Comparison of ENCODE assay signal across 17 cellular contexts in the genomic region with DNA sequence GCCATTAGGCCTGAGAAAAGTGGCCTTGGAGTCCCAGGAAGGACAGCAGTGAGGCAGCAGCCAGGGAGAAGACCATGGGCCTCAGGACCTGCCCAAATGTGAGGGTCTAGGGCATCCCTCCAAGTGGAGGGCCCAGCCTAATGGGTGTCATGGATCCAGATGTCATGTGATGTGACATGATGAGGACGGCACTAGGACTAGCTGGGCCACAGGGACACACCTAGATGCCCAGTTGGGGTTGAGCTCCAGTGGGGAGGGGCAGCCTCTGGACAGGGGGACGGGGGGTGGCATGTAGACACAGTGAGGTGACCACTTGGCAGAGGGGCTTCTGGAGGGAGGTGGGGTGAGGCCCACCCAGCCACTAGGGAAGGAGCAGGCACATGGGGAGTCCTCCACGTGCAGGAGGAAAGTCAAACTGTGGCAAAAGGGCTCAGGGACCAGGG. TPM values are rescaled to one million over a fixed set of nuclear protein-coding genes. Genes with fewer than 3 reads are reported as not detected.
DNase-seq lines count a peak whose midpoint lies in the region; ATAC-seq and TF ChIP-seq lines count a peak whose summit lies in the region.
"Had no signal": no experiment of that assay in that cellular context is flagged by ENCODE, and none has a peak within 500 bp of the region (broad histone marks: within the 10 kb centered on the region; RNA-seq: fewer than 3 reads in every experiment).

No MANE protein-coding gene starts in this region.

- peaks cover 5% of the 10 kb centered on the region for H3K36me3 ChIP-seq in suprapubic skin
- H3K36me3 ChIP-seq: colonic mucosa had no signal

- WGBS in suprapubic skin: 56% methylated on average over 3 of the region's 3 CpGs

- H3K4me1 Mint-ChIP-seq in activated naive CD8-positive, alpha-beta T cell (ENCODE audit: low read depth): peaks cover 24% of the 10 kb centered on the region
- H3K4me1 Mint-ChIP-seq in activated naive CD8-positive, alpha-beta T cell treated with anti-CD3 and anti-CD28 coated beads, Interleukin-2, amount 50 U/mL, for 24 hours: peaks cover 26% of the 10 kb centered on the region
- H3K4me1 Mint-ChIP-seq in WTC11: peaks cover 24% of the 10 kb centered on the region
- peaks cover 8% of the 10 kb centered on the region for H3K4me1 Mint-ChIP-seq in glutamatergic neuron (ENCODE audit: low read depth, unreplicated experiment)

- CTCF ChIA-PET in WTC11 (lab: Charles Lee): interaction anchor here (0.7 to 5.7 kb wide), 6 partner anchors 14 to 1215 kb away, joined by 3 to 31 read pairs (median 4); no protein-coding TSS in a partner anchor

- DNase-seq in activated naive CD8-positive, alpha-beta T cell treated with anti-CD3 and anti-CD28 coated beads, Interleukin-2, amount 50 U/mL, for 24 hours: no peak
- no peak for DNase-seq in WTC11 (ENCODE audit: low spot score)
- peak; percentile 59 for DNase-seq in mesenteric fat pad (ENCODE audit: low spot score)
- DNase-seq in suprapubic skin (ENCODE audit: low spot score in 2 of 2): peak; percentile 51 to 65
- no peak for DNase-seq in NCI-H69 (lab: John Stamatoyannopoulos, UW)
- no peak for DNase-seq in glutamatergic neuron
- DNase-seq in coronary artery (ENCODE audit: low spot score): no peak
- DNase-seq: activated CD4-positive, alpha-beta T cell treated with anti-CD3 and anti-CD28 coated beads, Interleukin-2, amount 50 U/mL, for 4 hours; colonic mucosa; mammary epithelial cell; NCI-H187; NCI-H446 treated with DMSO at 0.1 percent for 48 hours; right cardiac atrium; testis had no signal

- H3K27me3 ChIP-seq in suprapubic skin: peaks cover 62% of the 10 kb centered on the region
- H3K27me3 ChIP-seq: testis had no signal

- peak overlapping the region; percentile 54 for H3K4me3 Mint-ChIP-seq in activated naive CD8-positive, alpha-beta T cell
- H3K4me3 Mint-ChIP-seq in activated naive CD8-positive, alpha-beta T cell treated with anti-CD3 and anti-CD28 coated beads, Interleukin-2, amount 50 U/mL, for 24 hours: no peak overlapping the region
- H3K4me3 Mint-ChIP-seq in WTC11 (peak overlapping the region; percentile 66), glutamatergic neuron (ENCODE audit: unreplicated experiment) (no peak overlapping the region)

- H3K9me3 ChIP-seq in suprapubic skin: no peaks in the 10 kb centered on the region
- H3K9me3 ChIP-seq: colonic mucosa, gastroesophageal sphincter, testis had no signal

- no peaks in the 10 kb centered on the region for H3K36me3 Mint-ChIP-seq in activated naive CD8-positive, alpha-beta T cell
- no peaks in the 10 kb centered on the region for H3K36me3 Mint-ChIP-seq in activated naive CD8-positive, alpha-beta T cell treated with anti-CD3 and anti-CD28 coated beads, Interleukin-2, amount 50 U/mL, for 24 hours (ENCODE audit: low read depth)
- H3K36me3 Mint-ChIP-seq in WTC11 (peaks cover 6% of the 10 kb centered on the region), glutamatergic neuron (ENCODE audit: unreplicated experiment) (no peaks in the 10 kb centered on the region)

- H3K4me3 ChIP-seq in suprapubic skin: no peak overlapping the region
- H3K4me3 ChIP-seq in coronary artery: no peak overlapping the region
- H3K4me3 ChIP-seq: colonic mucosa, testis had no signal

- no peak for TF ChIP-seq POLR2A in suprapubic skin (IDR thresholded peaks at IDR 0.05)

- H3K4me1 ChIP-seq in suprapubic skin: peaks cover 50% of the 10 kb centered on the region

- H3K27ac ChIP-seq in suprapubic skin (no peak overlapping the region), coronary artery (no peak overlapping the region)
- H3K27ac ChIP-seq: colonic mucosa, epithelial cell of prostate, gastroesophageal sphincter, testis had no signal

- H3K27me3 Mint-ChIP-seq in activated naive CD8-positive, alpha-beta T cell: peaks cover 27% of the 10 kb centered on the region
- peaks cover 62% of the 10 kb centered on the region for H3K27me3 Mint-ChIP-seq in activated naive CD8-positive, alpha-beta T cell treated with anti-CD3 and anti-CD28 coated beads, Interleukin-2, amount 50 U/mL, for 24 hours
- H3K27me3 Mint-ChIP-seq in WTC11 (ENCODE audit: low read depth) (peaks cover 71% of the 10 kb centered on the region), glutamatergic neuron (ENCODE audit: unreplicated experiment) (peaks cover 22% of the 10 kb centered on the region)

- POLR2A ChIA-PET in WTC11 (lab: Charles Lee): no interaction called here

- no peak for TF ChIP-seq CTCF in WTC11 (IDR thresholded peaks at IDR 0.05)
- no peak for TF ChIP-seq CTCF in suprapubic skin (IDR thresholded peaks at IDR 0.05)
- no peak for TF ChIP-seq CTCF in glutamatergic neuron (IDR thresholded peaks at IDR 0.05; ENCODE audit: partially characterized antibody, unreplicated experiment)
- no peak for TF ChIP-seq CTCF in coronary artery (IDR thresholded peaks at IDR 0.05)

- no peak for TF ChIP-seq EP300 in suprapubic skin (IDR thresholded peaks at IDR 0.05)

- ATAC-seq in activated naive CD8-positive, alpha-beta T cell treated with anti-CD3 and anti-CD28 coated beads, Interleukin-2, amount 50 U/mL, for 24 hours: no peak
- no peak for ATAC-seq in WTC11
- ATAC-seq: gastroesophageal sphincter, right cardiac atrium had no signal

- H3K27ac Mint-ChIP-seq in activated naive CD8-positive, alpha-beta T cell: no peak overlapping the region
- H3K27ac Mint-ChIP-seq in activated naive CD8-positive, alpha-beta T cell treated with anti-CD3 and anti-CD28 coated beads, Interleukin-2, amount 50 U/mL, for 24 hours: no peak overlapping the region
- H3K27ac Mint-ChIP-seq in WTC11: no peak overlapping the region
- H3K27ac Mint-ChIP-seq in glutamatergic neuron (ENCODE audit: unreplicated experiment): no peak overlapping the region

- H3K9me3 Mint-ChIP-seq in activated naive CD8-positive, alpha-beta T cell (ENCODE audit: low read depth): no peaks in the 10 kb centered on the region
- no peaks in the 10 kb centered on the region for H3K9me3 Mint-ChIP-seq in activated naive CD8-positive, alpha-beta T cell treated with anti-CD3 and anti-CD28 coated beads, Interleukin-2, amount 50 U/mL, for 24 hours
- H3K9me3 Mint-ChIP-seq in WTC11 (no peaks in the 10 kb centered on the region), glutamatergic neuron (ENCODE audit: unreplicated experiment) (peaks cover 3% of the 10 kb centered on the region)

TF ChIP-seq in WTC11, 78 proteins besides CTCF, POLR2A, EP300 and RAD21:
- TF ChIP-seq RELA (CRISPR knock-in tag; IDR thresholded peaks at IDR 0.05; ENCODE audit: borderline replicate concordance): no peak
- no peak for TF ChIP-seq CBFB (CRISPR knock-in tag; IDR thresholded peaks at IDR 0.05; ENCODE audit: low read depth)
- TF ChIP-seq OVOL2 (CRISPR knock-in tag; IDR thresholded peaks at IDR 0.05; ENCODE audit: borderline replicate concordance): no peak
- no peak for TF ChIP-seq CREB1 (CRISPR knock-in tag; IDR thresholded peaks at IDR 0.05)
- TF ChIP-seq, protein P1, sequence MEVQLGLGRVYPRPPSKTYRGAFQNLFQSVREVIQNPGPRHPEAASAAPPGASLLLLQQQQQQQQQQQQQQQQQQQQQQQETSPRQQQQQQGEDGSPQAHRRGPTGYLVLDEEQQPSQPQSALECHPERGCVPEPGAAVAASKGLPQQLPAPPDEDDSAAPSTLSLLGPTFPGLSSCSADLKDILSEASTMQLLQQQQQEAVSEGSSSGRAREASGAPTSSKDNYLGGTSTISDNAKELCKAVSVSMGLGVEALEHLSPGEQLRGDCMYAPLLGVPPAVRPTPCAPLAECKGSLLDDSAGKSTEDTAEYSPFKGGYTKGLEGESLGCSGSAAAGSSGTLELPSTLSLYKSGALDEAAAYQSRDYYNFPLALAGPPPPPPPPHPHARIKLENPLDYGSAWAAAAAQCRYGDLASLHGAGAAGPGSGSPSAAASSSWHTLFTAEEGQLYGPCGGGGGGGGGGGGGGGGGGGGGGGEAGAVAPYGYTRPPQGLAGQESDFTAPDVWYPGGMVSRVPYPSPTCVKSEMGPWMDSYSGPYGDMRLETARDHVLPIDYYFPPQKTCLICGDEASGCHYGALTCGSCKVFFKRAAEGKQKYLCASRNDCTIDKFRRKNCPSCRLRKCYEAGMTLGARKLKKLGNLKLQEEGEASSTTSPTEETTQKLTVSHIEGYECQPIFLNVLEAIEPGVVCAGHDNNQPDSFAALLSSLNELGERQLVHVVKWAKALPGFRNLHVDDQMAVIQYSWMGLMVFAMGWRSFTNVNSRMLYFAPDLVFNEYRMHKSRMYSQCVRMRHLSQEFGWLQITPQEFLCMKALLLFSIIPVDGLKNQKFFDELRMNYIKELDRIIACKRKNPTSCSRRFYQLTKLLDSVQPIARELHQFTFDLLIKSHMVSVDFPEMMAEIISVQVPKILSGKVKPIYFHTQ (CRISPR knock-in tag; IDR thresholded peaks at IDR 0.05): no peak
- no peak for TF ChIP-seq ESRRA (CRISPR knock-in tag; IDR thresholded peaks at IDR 0.05; ENCODE audit: borderline replicate concordance)

RNA-seq across cellular contexts. Expression of a gene that starts 5.4 kb away (rescaled TPM):
- 17.4 to 26.3 TPM (median 17.5 TPM) in 3 replicates for total RNA-seq in WTC11 (2021)
- total RNA-seq in mesenteric fat pad: 21.1 TPM
- total RNA-seq in suprapubic skin: 10 to 100 TPM in 1 of 4 donors, 1 to 10 TPM in 3; 2.8 to 11.3 (median 5.8) TPM
- total RNA-seq in glutamatergic neuron (ENCODE audit: unreplicated experiment): 3.4 TPM

RNA-seq across cellular contexts. Expression of a gene that starts 38.3 kb away (rescaled TPM):
- total RNA-seq in WTC11 (2021): 56.5 to 62.8 TPM (median 61.7 TPM) in 3 replicates
- 5.2 TPM for total RNA-seq in mesenteric fat pad
- total RNA-seq in suprapubic skin: 10 to 100 TPM in 3 of 4 donors, 1 to 10 TPM in 1; 9.3 to 17.5 (median 10.5) TPM
- total RNA-seq in glutamatergic neuron (ENCODE audit: unreplicated experiment): 50.3 TPM

Comparison
In these comparisons a context has a peak if more than half of its experiments do, and no peak if none do; other contexts are left out.
1. H3K4me3 Mint-ChIP-seq: peak in activated naive CD8-positive, alpha-beta T cell (single experiment) and WTC11 (single experiment); none in activated naive CD8-positive, alpha-beta T cell treated with anti-CD3 and anti-CD28 coated beads, Interleukin-2, amount 50 U/mL, for 24 hours (single experiment) and glutamatergic neuron (single experiment).
2. DNase-seq: peak in mesenteric fat pad (single experiment) and suprapubic skin (2 of 2); none in activated naive CD8-positive, alpha-beta T cell treated with anti-CD3 and anti-CD28 coated beads, Interleukin-2, amount 50 U/mL, for 24 hours (single experiment), WTC11 (single experiment), NCI-H69 (single experiment), glutamatergic neuron (single experiment) and coronary artery (single experiment).